Comparison of ENCODE assay signal across 1 cellular context in genomic region chr10:102917314-102917961, GRCh38.
TF ChIP-seq lines count a peak whose summit lies in the region.

No MANE protein-coding gene starts in this region.

TF ChIP-seq in HepG2, 621 proteins besides CTCF, POLR2A, EP300 and RAD21 (continued from another document and continues in another):
- TF ChIP-seq ZBTB14 (CRISPR knock-in tag; IDR thresholded peaks at IDR 0.05) (no peak), SIN3A (IDR thresholded peaks at IDR 0.05; ENCODE audit: borderline replicate concordance, low read depth, low read length) (peak; percentile 17; the same call in 1 of the 2 replicates), AGO1 (IDR thresholded peaks at IDR 0.05; ENCODE audit: low read depth, low read length, poor library complexity, severe bottlenecking) (no peak), MED8 (CRISPR knock-in tag; IDR thresholded peaks at IDR 0.05; ENCODE audit: insufficient replicate concordance) (no peak), ZC3H4 (CRISPR knock-in tag; IDR thresholded peaks at IDR 0.05; ENCODE audit: borderline replicate concordance) (no peak), HMG20B (CRISPR knock-in tag; conservative IDR thresholded peaks at IDR 0.05) (no peak), ATF6 (CRISPR knock-in tag; conservative IDR thresholded peaks at IDR 0.05) (no peak), SSRP1 (CRISPR knock-in tag; IDR thresholded peaks at IDR 0.05) (no peak), ZNF878 (CRISPR knock-in tag; IDR thresholded peaks at IDR 0.05) (peak; percentile 59; the same call in 1 of the 2 replicates), CBFB (CRISPR knock-in tag; IDR thresholded peaks at IDR 0.05) (no peak), ZNF737 (CRISPR knock-in tag; IDR thresholded peaks at IDR 0.05; ENCODE audit: borderline replicate concordance) (no peak), CEBPZ (IDR thresholded peaks at IDR 0.05; ENCODE audit: low read length) (no peak), ZBTB3 (CRISPR knock-in tag; IDR thresholded peaks at IDR 0.05; ENCODE audit: borderline replicate concordance, low read depth) (peak; percentile 64; the same call in 1 of the 2 replicates), POLR2AphosphoS5 (IDR thresholded peaks at IDR 0.05; ENCODE audit: low read depth, low read length) (no peak), HOXA5 (CRISPR knock-in tag; IDR thresholded peaks at IDR 0.05) (no peak), JUND (CRISPR knock-in tag; IDR thresholded peaks at IDR 0.05) (no peak), ZNF790 (CRISPR knock-in tag; IDR thresholded peaks at IDR 0.05; ENCODE audit: borderline replicate concordance) (no peak; the same call in 1 of the 2 replicates), ZNF3 (CRISPR knock-in tag; IDR thresholded peaks at IDR 0.05) (no peak), ZNF747 (CRISPR knock-in tag; IDR thresholded peaks at IDR 0.05; ENCODE audit: borderline replicate concordance) (no peak), ARID2 (CRISPR knock-in tag; IDR thresholded peaks at IDR 0.05; ENCODE audit: borderline replicate concordance) (no peak), NFKBIZ (CRISPR knock-in tag; IDR thresholded peaks at IDR 0.05) (no peak; the same call in 1 of the 2 replicates), CREB1 (IDR thresholded peaks at IDR 0.05) (no peak), CREB1 (CRISPR knock-in tag; IDR thresholded peaks at IDR 0.05) (no peak), GZF1 (CRISPR knock-in tag; IDR thresholded peaks at IDR 0.05) (no peak), TCF12 (IDR thresholded peaks at IDR 0.05) (no peak), TCF12 (CRISPR knock-in tag; IDR thresholded peaks at IDR 0.05) (no peak), SP4 (CRISPR knock-in tag; IDR thresholded peaks at IDR 0.05) (no peak), NPAS2 (CRISPR knock-in tag; IDR thresholded peaks at IDR 0.05; ENCODE audit: borderline replicate concordance) (no peak), ARNT (IDR thresholded peaks at IDR 0.05) (no peak), ZNF652 (CRISPR knock-in tag; IDR thresholded peaks at IDR 0.05; ENCODE audit: borderline replicate concordance, low read depth) (no peak; the same call in 1 of the 2 replicates), ZNF256 (CRISPR knock-in tag; conservative IDR thresholded peaks at IDR 0.05) (0 out of 2 replicates have a peak, but pooled peaks have one; percentile 65), SETDB1 (CRISPR knock-in tag; IDR thresholded peaks at IDR 0.05; ENCODE audit: borderline replicate concordance) (0 out of 2 replicates have a peak, but pooled peaks have one; percentile 58), ZEB1 (IDR thresholded peaks at IDR 0.05; ENCODE audit: insufficient replicate concordance, low read depth) (no peak), ZNF331 (CRISPR knock-in tag; IDR thresholded peaks at IDR 0.05) (peak; percentile 56; the same call in 1 of the 2 replicates), HINFP (CRISPR knock-in tag; IDR thresholded peaks at IDR 0.05; ENCODE audit: low read depth) (peak; percentile 86), ATM (IDR thresholded peaks at IDR 0.05; ENCODE audit: borderline replicate concordance) (no peak), ZNF562 (CRISPR knock-in tag; IDR thresholded peaks at IDR 0.05; ENCODE audit: borderline replicate concordance) (no peak), FOSL1 (CRISPR knock-in tag; IDR thresholded peaks at IDR 0.05; ENCODE audit: borderline replicate concordance) (no peak), ZBTB10 (CRISPR knock-in tag; IDR thresholded peaks at IDR 0.05; ENCODE audit: borderline replicate concordance) (peak; percentile 96), AKNA (CRISPR knock-in tag; IDR thresholded peaks at IDR 0.05; ENCODE audit: borderline replicate concordance) (no peak), ONECUT2 (CRISPR knock-in tag; IDR thresholded peaks at IDR 0.05) (0 out of 2 replicates have a peak, but pooled peaks have one; percentile 24), NR2F2 (IDR thresholded peaks at IDR 0.05; ENCODE audit: borderline replicate concordance, low read depth) (peak; percentile 43; the same call in 1 of the 2 replicates), NR0B2 (CRISPR knock-in tag; IDR thresholded peaks at IDR 0.05) (no peak), EED (CRISPR knock-in tag; IDR thresholded peaks at IDR 0.05) (no peak), CSRNP1 (CRISPR knock-in tag; IDR thresholded peaks at IDR 0.05) (no peak), SNAPC5 (CRISPR knock-in tag; IDR thresholded peaks at IDR 0.05; ENCODE audit: borderline replicate concordance) (no peak), HOXA7 (CRISPR knock-in tag; IDR thresholded peaks at IDR 0.05) (no peak), DR1 (CRISPR knock-in tag; IDR thresholded peaks at IDR 0.05) (no peak), THYN1 (CRISPR knock-in tag; IDR thresholded peaks at IDR 0.05; ENCODE audit: borderline replicate concordance, low read depth) (no peak), KDM5A (IDR thresholded peaks at IDR 0.05; ENCODE audit: borderline replicate concordance, low read length) (peak; percentile 71), MAFF (IDR thresholded peaks at IDR 0.05; ENCODE audit: low read depth, low read length) (no peak), U2AF2 (IDR thresholded peaks at IDR 0.05; ENCODE audit: low read depth, low read length) (no peak)
